In genomic region chr2:190528521-190529001, GRCh38 we compare ENCODE assay signal across 13 cellular contexts. TPM values are rescaled to one million over a fixed set of nuclear protein-coding genes. Genes with fewer than 3 reads are reported as not detected.
A peak's percentile ranks its signal among the peaks of the same experiment; 100 is the strongest.
DNase-seq lines count a peak whose midpoint lies in the region; ATAC-seq and TF ChIP-seq lines count a peak whose summit lies in the region.
"Had no signal": no experiment of that assay in that cellular context is flagged by ENCODE, and none has a peak within 500 bp of the region (broad histone marks: within the 10 kb centered on the region; RNA-seq: fewer than 3 reads in every experiment).

No MANE protein-coding gene starts in this region.

- no peak for TF ChIP-seq POLR2A in NB4 (IDR thresholded peaks at IDR 0.05; ENCODE audit: extremely low read depth, insufficient read length)

- H3K36me3 Mint-ChIP-seq in nephron (ENCODE audit: low read depth), result peaks cover 4% of the 10 kb centered on the region
- H3K36me3 Mint-ChIP-seq in T-helper 2 cell treated with Interferon-gamma antibody and Interleukin-4, amounts not matched to agents 5 μg/mL and 100 μg/mL, for 36 hours (ENCODE audit: low read depth), result peaks cover 22% of the 10 kb centered on the region

- H3K4me3 Mint-ChIP-seq in nephron, result no peak overlapping the region
- H3K4me3 Mint-ChIP-seq in T-helper 2 cell treated with Interferon-gamma antibody and Interleukin-4, amounts not matched to agents 5 μg/mL and 100 μg/mL, for 36 hours, result no peak overlapping the region

- 80 to 86% methylated on average over 1 of the region's 1 CpG for WGBS in aorta, 2 donors

- DNase-seq in EL, result peak; percentile 49
- DNase-seq in NB4 (ENCODE audit: low read depth), result peak; percentile 66
- peak; percentile 78 to 79 for DNase-seq in cardiac fibroblast (ENCODE audit: low read depth in 2 of 2)
- DNase-seq in aorta, result no peak
- no peak for DNase-seq in ureter (ENCODE audit: low spot score)
- DNase-seq in T-helper 2 cell treated with Interferon-gamma antibody and Interleukin-4, amounts not matched to agents 5 μg/mL and 100 μg/mL, for 36 hours (ENCODE audit: low spot score), result no peak
- DNase-seq: cortex of kidney; DMS79 treated with DMSO at 0.1 percent for 48 hours; GOT3; NCI-H69; stimulated activated naive CD4-positive, alpha-beta T cell treated with Interleukin-2 at 50 U/mL for 16 hours had no signal

- ATAC-seq in aorta (ENCODE audit: low FRiP score) (no peak), GM21390 (IDR thresholded peaks at IDR 0.05; ENCODE audit: unreplicated experiment) (no peak)

- H3K4me3 ChIP-seq in NB4 (ENCODE audit: low read depth, low read length), result no peak overlapping the region
- H3K4me3 ChIP-seq in cardiac fibroblast (replicated peaks in 1 of 2; ENCODE audit: low read depth in 2 of 2, low read length in 2 of 2), result no peak overlapping the region
- no peak overlapping the region for H3K4me3 ChIP-seq in aorta (ENCODE audit: low read length in 2 of 2)

- H3K36me3 ChIP-seq in aorta (ENCODE audit: control insufficient read depth in 1 of 2, insufficient read depth in 2 of 2, low read length in 1 of 2), result no peaks in the 10 kb centered on the region

- no peaks in the 10 kb centered on the region for H3K9me3 ChIP-seq in aorta (ENCODE audit: control insufficient read depth, low read length)

- TF ChIP-seq CTCF in NB4 (IDR thresholded peaks at IDR 0.05; ENCODE audit: low read depth, low read length) (no peak), cardiac fibroblast (IDR thresholded peaks at IDR 0.05; ENCODE audit: low read depth, low read length) (no peak), nephron (IDR thresholded peaks at IDR 0.05; ENCODE audit: unreplicated experiment in 3 of 3) (no peak)

- peak overlapping the region in 2 of 3 experiments; percentile 65 to 90 for H3K27ac Mint-ChIP-seq in nephron
- no peak overlapping the region for H3K27ac Mint-ChIP-seq in T-helper 2 cell treated with Interferon-gamma antibody and Interleukin-4, amounts not matched to agents 5 μg/mL and 100 μg/mL, for 36 hours

- no peak overlapping the region for H3K27ac ChIP-seq in aorta (ENCODE audit: low read depth in 1 of 2, low read length in 2 of 2)

- no peaks in the 10 kb centered on the region for H3K9me3 Mint-ChIP-seq in nephron
- H3K9me3 Mint-ChIP-seq in T-helper 2 cell treated with Interferon-gamma antibody and Interleukin-4, amounts not matched to agents 5 μg/mL and 100 μg/mL, for 36 hours, result no peaks in the 10 kb centered on the region

- H3K27me3 ChIP-seq in aorta (ENCODE audit: control insufficient read depth in 1 of 2, insufficient read depth in 2 of 2, low read length in 1 of 2), result no peaks in the 10 kb centered on the region

- H3K4me1 Mint-ChIP-seq in nephron, result peaks cover 32% of the 10 kb centered on the region
- peaks cover 66% of the 10 kb centered on the region for H3K4me1 Mint-ChIP-seq in T-helper 2 cell treated with Interferon-gamma antibody and Interleukin-4, amounts not matched to agents 5 μg/mL and 100 μg/mL, for 36 hours (ENCODE audit: low read depth)

- H3K27me3 Mint-ChIP-seq in nephron (ENCODE audit: low read depth), result no peaks in the 10 kb centered on the region
- no peaks in the 10 kb centered on the region for H3K27me3 Mint-ChIP-seq in T-helper 2 cell treated with Interferon-gamma antibody and Interleukin-4, amounts not matched to agents 5 μg/mL and 100 μg/mL, for 36 hours (ENCODE audit: low read depth)

- intact Hi-C loops in aorta (cut with DNase I), result no loop called here

- peaks cover 0 to 3% of the 10 kb centered on the region in 2 donors for H3K4me1 ChIP-seq in aorta (ENCODE audit: control insufficient read depth in 1 of 2, insufficient read depth in 2 of 2, low read length in 2 of 2)

RNA-seq across cellular contexts. Expression of gene NEMP2, which starts 6.0 kb away (rescaled TPM):
- total RNA-seq in aorta, result 1 to 10 TPM; 8.0 to 8.6 TPM
- 1 to 10 TPM in 1 of 2 donors, under 1 TPM in 1; 0.88 to 3.1 TPM for polyA plus RNA-seq in aorta
- 8.2 TPM for total RNA-seq in ureter

Comparison
In these comparisons a context has a peak if more than half of its experiments do, and no peak if none do; other contexts are left out.
1. DNase-seq: peak in EL (single experiment), NB4 (single experiment) and cardiac fibroblast (2 of 2); none in aorta (0 of 2), ureter (single experiment) and T-helper 2 cell treated with Interferon-gamma antibody and Interleukin-4, amounts not matched to agents 5 μg/mL and 100 μg/mL, for 36 hours (single experiment).